8 cellular contexts compared by ENCODE assay signal in the genomic region with DNA sequence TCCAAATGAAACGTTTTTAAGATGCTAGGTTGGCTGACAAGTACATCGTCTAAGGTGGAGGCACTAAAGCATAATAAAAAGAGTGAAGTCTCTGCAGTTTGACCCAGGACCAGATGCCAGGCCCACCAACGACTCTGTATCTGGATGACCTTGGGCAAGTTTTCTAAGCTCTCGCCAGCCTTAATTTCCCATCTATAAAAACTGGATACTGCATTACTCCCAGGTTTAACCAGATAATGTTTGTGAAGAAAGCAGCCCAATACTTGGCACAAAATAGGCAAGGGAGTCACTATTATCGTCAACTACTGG. TPM values are rescaled to one million over a fixed set of nuclear protein-coding genes. Genes with fewer than 3 reads are reported as not detected.
DNase-seq lines count a peak whose midpoint lies in the region; ATAC-seq and TF ChIP-seq lines count a peak whose summit lies in the region.

No MANE protein-coding gene starts in this region.

- TF ChIP-seq CTCF in activated B cell treated with CpG ODN at 0.5 μM for 24 hours (IDR thresholded peaks at IDR 0.05) (no peak), glutamatergic neuron (IDR thresholded peaks at IDR 0.05; ENCODE audit: partially characterized antibody, unreplicated experiment) (no peak)

- H3K4me3 Mint-ChIP-seq in activated B cell treated with CpG ODN at 0.5 μM for 24 hours (peak overlapping the region; percentile 90), glutamatergic neuron (ENCODE audit: unreplicated experiment) (peak overlapping the region; percentile 95)

- no peaks in the 10 kb centered on the region for H3K9me3 Mint-ChIP-seq in activated B cell treated with CpG ODN at 0.5 μM for 24 hours
- peaks cover 12% of the 10 kb centered on the region for H3K9me3 Mint-ChIP-seq in glutamatergic neuron (ENCODE audit: unreplicated experiment)

- peaks cover 20% of the 10 kb centered on the region for H3K4me1 ChIP-seq in HAP-1

- no peaks in the 10 kb centered on the region for H3K36me3 ChIP-seq in HAP-1 (replicated peaks)

- H3K27me3 Mint-ChIP-seq in activated B cell treated with CpG ODN at 0.5 μM for 24 hours (peaks cover 13% of the 10 kb centered on the region), glutamatergic neuron (ENCODE audit: unreplicated experiment) (peaks cover 8% of the 10 kb centered on the region)

- DNase-seq in HAP-1 (ENCODE audit: low spot score in 2 of 2) = no peak
- DNase-seq in activated B cell treated with CpG ODN at 0.5 μM for 24 hours = no peak
- DNase-seq in glutamatergic neuron = no peak
- no peak for DNase-seq in cerebellar cortex (ENCODE audit: low spot score)
- no peak for DNase-seq in effector CD8-positive, alpha-beta T cell (lab: John Stamatoyannopoulos, UW)
- DNase-seq in NCI-H774 (lab: John Stamatoyannopoulos, UW) = no peak
- no peak for DNase-seq in NCI-H69 (lab: John Stamatoyannopoulos, UW)

- no peaks in the 10 kb centered on the region for H3K9me3 ChIP-seq in HAP-1

- peak overlapping the region in 20 of 21 experiments; percentile 81 to 97 (median 90) for H3K27ac ChIP-seq in skin epidermis

- H3K27me3 ChIP-seq in HAP-1 (ENCODE audit: low read depth) = no peaks in the 10 kb centered on the region; the same call in none of the 2 replicates

- in situ Hi-C loops in HAP-1 (cut with MboI; ENCODE audit: low sequenced_read_pairs) = loop anchor here (10.0 to 25.0 kb wide), 3 partner anchors 141 to 881 kb away; a partner anchor contains a TSS

- no peak for ATAC-seq in activated B cell treated with CpG ODN at 0.5 μM for 24 hours (ENCODE audit: low read depth)

- H3K36me3 Mint-ChIP-seq in activated B cell treated with CpG ODN at 0.5 μM for 24 hours (ENCODE audit: low read depth) (peaks cover 13% of the 10 kb centered on the region), glutamatergic neuron (ENCODE audit: unreplicated experiment) (no peaks in the 10 kb centered on the region)

- peak overlapping the region; percentile 99 for H3K27ac Mint-ChIP-seq in activated B cell treated with CpG ODN at 0.5 μM for 24 hours
- peak overlapping the region; percentile 97 for H3K27ac Mint-ChIP-seq in glutamatergic neuron (ENCODE audit: unreplicated experiment)

- CTCF ChIA-PET in activated B cell treated with CpG ODN at 0.5 μM for 24 hours (lab: Charles Lee) = interaction anchor here (0.8 to 2.4 kb wide), 5 partner anchors 19 to 524 kb away, joined by 3 to 9 read pairs (median 4); a partner anchor contains a TSS

- intact Hi-C loops in activated B cell treated with CpG ODN at 0.5 μM for 24 hours (cut with micrococcal nuclease) = loop anchor here (1.0 to 10.0 kb wide), 10 partner anchors 134 to 1339 kb away; a partner anchor contains a TSS

- H3K4me3 ChIP-seq in HAP-1 (peak overlapping the region; percentile 93), skin epidermis (peak overlapping the region; percentile 46 to 89 (median 75))

- peaks cover 42% of the 10 kb centered on the region for H3K4me1 Mint-ChIP-seq in activated B cell treated with CpG ODN at 0.5 μM for 24 hours
- peaks cover 2% of the 10 kb centered on the region for H3K4me1 Mint-ChIP-seq in glutamatergic neuron (ENCODE audit: low read depth, unreplicated experiment)

- POLR2A ChIA-PET in activated B cell treated with CpG ODN at 0.5 μM for 24 hours (lab: Charles Lee) = interaction anchor here (0.5 to 4.5 kb wide), 62 partner anchors 11 to 1338 kb away, joined by 3 to 114 read pairs (median 4); a partner anchor contains a TSS

RNA-seq across cellular contexts. Expression of a gene that starts 49.0 kb away (rescaled TPM):
- 0.02 and 0.13 TPM in 2 replicates for total RNA-seq in activated B cell treated with CpG ODN at 0.5 μM for 24 hours
- 1.1 TPM for total RNA-seq in glutamatergic neuron (ENCODE audit: unreplicated experiment)
